ENCODE assay signal across 8 cellular contexts in genomic region chr16:53503270-53503911, GRCh38. TPM values are rescaled to one million over a fixed set of nuclear protein-coding genes. Genes with fewer than 3 reads are reported as not detected.
DNase-seq lines count a peak whose midpoint lies in the region; ATAC-seq, FAIRE-seq and TF ChIP-seq lines count a peak whose summit lies in the region.

No MANE protein-coding gene starts in this region.

- no peaks in the 10 kb centered on the region for H3K79me2 ChIP-seq in keratinocyte (ENCODE audit: control insufficient read depth, insufficient read depth, low read length)

- no peak for TF ChIP-seq CTCF in keratinocyte (optimal IDR thresholded peaks at IDR 0.05 in 1 of 3, IDR thresholded peaks at IDR 0.05 in 1 of 3, conservative IDR thresholded peaks at IDR 0.05 in 1 of 3; ENCODE audit: extremely low read depth in 1 of 3, insufficient read depth in 2 of 3, low read length in 3 of 3)

- H3K4me3 ChIP-seq in keratinocyte (ENCODE audit: control insufficient read depth in 2 of 3, extremely low read depth in 1 of 3, insufficient read depth in 2 of 3, low read depth in 1 of 3, low read length in 3 of 3): peak overlapping the region; percentile 75 to 85 (median 80)

- H3K36me3 ChIP-seq in keratinocyte (ENCODE audit: control insufficient read depth in 2 of 2, extremely low read depth in 1 of 2, insufficient read depth in 2 of 2, low read length in 2 of 2): no peaks in the 10 kb centered on the region

- H4K20me1 ChIP-seq in keratinocyte (ENCODE audit: control insufficient read depth, extremely low read depth, insufficient read depth, low read length): no peaks in the 10 kb centered on the region

- peak; percentile 94 for ATAC-seq in HG03432 (IDR thresholded peaks at IDR 0.05; ENCODE audit: unreplicated experiment)

- H3K27me3 ChIP-seq in keratinocyte (ENCODE audit: control insufficient read depth, extremely low read depth, insufficient read depth, low read length): no peaks in the 10 kb centered on the region

- peak overlapping the region; percentile 88 for H3K4me2 ChIP-seq in keratinocyte (ENCODE audit: control insufficient read depth, extremely low read depth, insufficient read depth, low read depth, low read length)

- FAIRE-seq in keratinocyte (lab: Jason Lieb, UNC): peak; percentile 82

- H2AFZ ChIP-seq in keratinocyte (ENCODE audit: control insufficient read depth, low read length): peak overlapping the region; percentile 87

- peak; percentile 89 for TF ChIP-seq POLR2A in GM19193 (IDR thresholded peaks at IDR 0.05; ENCODE audit: extremely low read depth, insufficient read depth, insufficient read length)

- H3K9me3 ChIP-seq in keratinocyte (ENCODE audit: control insufficient read depth, low read depth, low read length): no peaks in the 10 kb centered on the region

- H3K27ac ChIP-seq in keratinocyte (ENCODE audit: control insufficient read depth, insufficient read depth, low read length): peak overlapping the region; percentile 69

- peak overlapping the region; percentile 78 for H3K9ac ChIP-seq in keratinocyte (ENCODE audit: control insufficient read depth, extremely low read depth, insufficient read depth, low read length)

- DNase-seq in Ammon's horn (ENCODE audit: low spot score) (peak; percentile 100), NCI-H460 (ENCODE audit: extremely low read depth, low read depth) (peak; percentile 100), cerebellum (ENCODE audit: low spot score) (peak; percentile 99), keratinocyte (ENCODE audit: low read depth, low spot score) (peak; percentile 99)
- DNase-seq in activated CD4-positive, alpha-beta T cell treated with anti-CD3 and anti-CD28 coated beads for 1 hour: peak; percentile 99
- peak; percentile 99 for DNase-seq in stimulated activated CD4-positive, alpha-beta T cell treated with anti-CD3 and anti-CD28 coated beads, Interleukin-12 subunit alpha, Interleukin-12 subunit beta, amount 100 ng/mL, for 48 hours (ENCODE audit: low read depth in 2 of 3, low spot score in 1 of 3)

- H3K4me1 ChIP-seq in keratinocyte (ENCODE audit: control insufficient read depth, extremely low read depth, insufficient read depth, low read length): peaks cover 26% of the 10 kb centered on the region

- H3K9me1 ChIP-seq in keratinocyte (ENCODE audit: control insufficient read depth, extremely low read depth, insufficient read depth, low read length): no peaks in the 10 kb centered on the region

- dilution Hi-C loops in keratinocyte (cut with MboI; ENCODE audit: extremely low pct_ligation_motif_present, low sequenced_read_pairs): no loop called here

RNA-seq across cellular contexts. Expression of gene AKTIP, which starts 0.4 kb away (rescaled TPM):
- 28.1 and 30.4 TPM in 2 replicates for total RNA-seq in NCI-H460 (2014; rRNA removed; shearing (Covaris generic))
- 25.3 and 30.4 TPM in 2 replicates for polyA plus RNA-seq in NCI-H460 (2014; cell fraction: nucleus; rRNA removed)
- total RNA-seq in cerebellum: 46.1 TPM
- polyA plus RNA-seq in keratinocyte: 16.6 to 24.3 TPM (median 23.6 TPM) in 3 replicates
- 29.6 TPM for polyA plus RNA-seq in keratinocyte (2011; ENCODE audit: low read depth)
- 15.9 and 35.1 TPM in 2 replicates for polyA plus RNA-seq in keratinocyte (2011; cell fraction: cytosol; rRNA removed)
- 26.9 and 39.1 TPM in 2 replicates for polyA plus RNA-seq in keratinocyte (2011; cell fraction: nucleus; rRNA removed)
- polyA plus RNA-seq in keratinocyte (2012; ENCODE audit: low replicate concordance): 12.9 and 47.1 TPM in 2 replicates
- polyA minus RNA-seq in keratinocyte: 7.3 to 27.6 TPM (median 25.3 TPM) in 3 replicates
- 15.5 TPM for polyA minus RNA-seq in keratinocyte (2011; cell fraction: cytosol; rRNA and poly(A)+ RNA removed)
- polyA minus RNA-seq in keratinocyte (2011; cell fraction: nucleus; rRNA and poly(A)+ RNA removed): 8.0 and 11.9 TPM in 2 replicates

Comparison
In these comparisons a context has a peak if more than half of its experiments do, and no peak if none do; other contexts are left out.
1. Peak in every context shown above with its lines: DNase-seq, ATAC-seq, H3K4me3 ChIP-seq and H3K27ac ChIP-seq.